ENCODE assay signal across 13 cellular contexts in the genomic region with DNA sequence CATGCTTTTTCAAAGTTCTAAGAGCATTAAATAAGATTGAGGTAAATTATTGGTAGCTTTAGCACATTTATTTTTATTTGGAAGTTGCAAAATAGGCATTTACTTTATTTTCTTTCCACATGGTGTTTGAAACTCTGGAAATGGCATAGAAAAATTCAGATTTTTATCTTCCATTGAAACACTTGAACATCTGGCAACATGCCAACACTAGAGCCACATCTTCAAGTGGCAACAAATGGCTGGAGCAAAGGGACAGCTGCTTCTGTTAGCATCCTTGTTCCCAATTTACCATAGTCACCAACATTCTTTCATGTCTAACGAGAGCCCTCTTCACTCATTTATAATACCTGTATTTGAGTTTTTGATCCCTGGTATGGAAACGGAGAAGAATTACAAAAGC.
"Had no signal": no experiment of that assay in that cellular context is flagged by ENCODE, and none has a peak within 500 bp of the region (broad histone marks: within the 10 kb centered on the region; RNA-seq: fewer than 3 reads in every experiment).

No MANE protein-coding gene starts in this region.

- H3K4me3 ChIP-seq: cardiac muscle cell, heart right ventricle, psoas muscle, tibial nerve had no signal

- H3K4me1 ChIP-seq: heart right ventricle, psoas muscle, tibial nerve had no signal

- H3K27me3 ChIP-seq: cardiac muscle cell, heart right ventricle, tibial nerve had no signal

- H3K36me3 ChIP-seq: cardiac muscle cell, heart right ventricle, tibial nerve had no signal

- DNase-seq: activated B cell treated with CpG ODN at 0.5 μM for 24 hours; activated CD4-positive, alpha-beta T cell treated with anti-CD3 and anti-CD28 coated beads, Interleukin-2, amount 50 U/mL, for 1 hour; activated naive CD4-positive, alpha-beta T cell treated with anti-CD3 and anti-CD28 coated beads, Interleukin-2, amount 10 ng/mL, durations not matched to agents 7 days and 5 days; effector CD4-positive, alpha-beta T cell; heart right ventricle; islet precursor cell; occipital lobe; psoas muscle; stimulated activated CD4-positive, alpha-beta T cell treated with anti-CD3 and anti-CD28 coated beads, Interleukin-2, amount 100 ng/mL, for 24 hours; stimulated activated naive B cell treated with anti-CD40 and anti-IgM and Interleukin-4, amounts not matched to agents 10 μg/mL and 1 μg/mL and 100 μg/mL, for 72 hours had no signal

- H3K27ac ChIP-seq: cardiac muscle cell, heart right ventricle, psoas muscle, tibial nerve had no signal

- ATAC-seq: heart right ventricle; psoas muscle; sciatic nerve; stimulated activated naive B cell treated with anti-CD40 and anti-IgM and Interleukin-4, amounts not matched to agents 10 μg/mL and 1 μg/mL and 100 μg/mL, for 72 hours had no signal

- H3K9me3 ChIP-seq: psoas muscle had no signal
